In genomic region chr2:11945139-11946126, GRCh38 we compare ENCODE assay signal across 11 cellular contexts.
DNase-seq lines count a peak whose midpoint lies in the region; ATAC-seq, FAIRE-seq and TF ChIP-seq lines count a peak whose summit lies in the region.
"Had no signal": no experiment of that assay in that cellular context is flagged by ENCODE, and none has a peak within 500 bp of the region (broad histone marks: within the 10 kb centered on the region; RNA-seq: fewer than 3 reads in every experiment).

No MANE protein-coding gene starts in this region.

- peaks cover 18% of the 10 kb centered on the region for H3K9me3 Mint-ChIP-seq in activated CD4-positive, alpha-beta T cell treated with anti-CD3 and anti-CD28 coated beads, Interleukin-2, amount 10 ng/mL, durations not matched to agents 7 days and 5 days

- peaks cover 3% of the 10 kb centered on the region for H3K27me3 Mint-ChIP-seq in activated CD4-positive, alpha-beta T cell treated with anti-CD3 and anti-CD28 coated beads, Interleukin-2, amount 10 ng/mL, durations not matched to agents 7 days and 5 days

- H3K9me3 ChIP-seq in A549: no peaks in the 10 kb centered on the region
- no peaks in the 10 kb centered on the region for H3K9me3 ChIP-seq in thyroid gland
- H3K9me3 ChIP-seq: BE2C had no signal

- CTCF ChIA-PET in A549 (lab: Yijun Ruan, JAX): interaction anchor here (0.6 to 1.1 kb wide), 3 partner anchors 11 to 711 kb away, joined by 3 to 6 read pairs (median 3); no protein-coding TSS in a partner anchor
- CTCF ChIA-PET in activated CD4-positive, alpha-beta T cell treated with anti-CD3 and anti-CD28 coated beads, Interleukin-2, amount 10 ng/mL, durations not matched to agents 7 days and 5 days (lab: Charles Lee): no interaction called here

- H3K27ac ChIP-seq in A549 (no peak overlapping the region), thyroid gland (no peak overlapping the region)

- intact Hi-C loops in thyroid gland (cut with DNase I): no loop called here

- peaks cover 15% of the 10 kb centered on the region for H3K4me1 Mint-ChIP-seq in activated CD4-positive, alpha-beta T cell treated with anti-CD3 and anti-CD28 coated beads, Interleukin-2, amount 10 ng/mL, durations not matched to agents 7 days and 5 days

- FAIRE-seq in A549 (lab: Jason Lieb, UNC): peak; percentile 56
- FAIRE-seq: islet of Langerhans had no signal

- 4% methylated on average over 5 of the region's 5 CpGs for WGBS in A549 (ENCODE audit: missing lambda C conversion rate)
- 70 to 85% methylated on average over 5 of the region's 5 CpGs for WGBS in thyroid gland, 2 donors

- no peak overlapping the region for H3K4me2 ChIP-seq in A549

- peak overlapping the region; percentile 52 for H3K4me3 Mint-ChIP-seq in activated CD4-positive, alpha-beta T cell treated with anti-CD3 and anti-CD28 coated beads, Interleukin-2, amount 10 ng/mL, durations not matched to agents 7 days and 5 days

- no peak overlapping the region for H3K4me3 ChIP-seq in A549
- no peak overlapping the region for H3K4me3 ChIP-seq in thyroid gland (replicated peaks in 1 of 3)

- TF ChIP-seq EP300 in A549 (IDR thresholded peaks at IDR 0.05): no peak

- no peak for DNase-seq in A549 (ENCODE audit: low read depth in 1 of 2, low spot score in 1 of 2)
- DNase-seq in activated CD4-positive, alpha-beta T cell treated with anti-CD3 and anti-CD28 coated beads, Interleukin-2, amount 10 ng/mL, durations not matched to agents 7 days and 5 days: no peak
- no peak for DNase-seq in thyroid gland
- DNase-seq in GM19240 (ENCODE audit: insufficient read length, low spot score): no peak
- no peak for DNase-seq in H4 (ENCODE audit: low spot score)
- no peak for DNase-seq in dermis blood vessel endothelial cell
- DNase-seq: BE2C, NCI-H1417 had no signal

- ATAC-seq in A549 (no peak), GM19025 (IDR thresholded peaks at IDR 0.05; ENCODE audit: low read depth, unreplicated experiment) (peak; percentile 74), HG03064 (IDR thresholded peaks at IDR 0.05; ENCODE audit: low read depth, unreplicated experiment) (peak; percentile 91)

- H3K36me3 Mint-ChIP-seq in activated CD4-positive, alpha-beta T cell treated with anti-CD3 and anti-CD28 coated beads, Interleukin-2, amount 10 ng/mL, durations not matched to agents 7 days and 5 days (ENCODE audit: low read depth): peaks cover 2% of the 10 kb centered on the region

- no peaks in the 10 kb centered on the region for H3K27me3 ChIP-seq in thyroid gland
- H3K27me3 ChIP-seq: BE2C had no signal

- no peak for TF ChIP-seq POLR2A in A549 (IDR thresholded peaks at IDR 0.05; ENCODE audit: low read length)
- no peak for TF ChIP-seq POLR2A in thyroid gland (IDR thresholded peaks at IDR 0.05)

- H3K27ac Mint-ChIP-seq in activated CD4-positive, alpha-beta T cell treated with anti-CD3 and anti-CD28 coated beads, Interleukin-2, amount 10 ng/mL, durations not matched to agents 7 days and 5 days: peak overlapping the region; percentile 92

- no peaks in the 10 kb centered on the region for H3K4me1 ChIP-seq in A549
- H3K4me1 ChIP-seq in thyroid gland: no peaks in the 10 kb centered on the region

- no peak for TF ChIP-seq CTCF in A549 (IDR thresholded peaks at IDR 0.05)
- no peak for TF ChIP-seq CTCF in thyroid gland (IDR thresholded peaks at IDR 0.05)

- H3K36me3 ChIP-seq in thyroid gland: no peaks in the 10 kb centered on the region
- H3K36me3 ChIP-seq: BE2C had no signal

- no peak for TF ChIP-seq RAD21 in A549 (conservative IDR thresholded peaks at IDR 0.05 in 1 of 2, IDR thresholded peaks at IDR 0.05 in 1 of 2)

- POLR2A ChIA-PET in A549 (lab: Yijun Ruan, JAX): no interaction called here
- POLR2A ChIA-PET in activated CD4-positive, alpha-beta T cell treated with anti-CD3 and anti-CD28 coated beads, Interleukin-2, amount 10 ng/mL, durations not matched to agents 7 days and 5 days (lab: Charles Lee): no interaction called here

TF ChIP-seq in A549, 52 proteins besides CTCF, POLR2A, EP300 and RAD21:
- TF ChIP-seq, protein P1, sequence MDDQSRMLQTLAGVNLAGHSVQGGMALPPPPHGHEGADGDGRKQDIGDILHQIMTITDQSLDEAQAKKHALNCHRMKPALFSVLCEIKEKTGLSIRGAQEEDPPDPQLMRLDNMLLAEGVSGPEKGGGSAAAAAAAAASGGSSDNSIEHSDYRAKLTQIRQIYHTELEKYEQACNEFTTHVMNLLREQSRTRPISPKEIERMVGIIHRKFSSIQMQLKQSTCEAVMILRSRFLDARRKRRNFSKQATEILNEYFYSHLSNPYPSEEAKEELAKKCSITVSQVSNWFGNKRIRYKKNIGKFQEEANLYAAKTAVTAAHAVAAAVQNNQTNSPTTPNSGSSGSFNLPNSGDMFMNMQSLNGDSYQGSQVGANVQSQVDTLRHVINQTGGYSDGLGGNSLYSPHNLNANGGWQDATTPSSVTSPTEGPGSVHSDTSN (IDR thresholded peaks at IDR 0.05): no peak
- TF ChIP-seq BCL3 (IDR thresholded peaks at IDR 0.05): no peak
- TF ChIP-seq KDM1A (IDR thresholded peaks at IDR 0.05; ENCODE audit: low read depth): no peak
- no peak for TF ChIP-seq CBX8 (IDR thresholded peaks at IDR 0.05)
- no peak for TF ChIP-seq JUNB (IDR thresholded peaks at IDR 0.05)
- no peak for TF ChIP-seq NPAS2 (CRISPR knock-in tag; IDR thresholded peaks at IDR 0.05; ENCODE audit: borderline replicate concordance)
- TF ChIP-seq ZC3H11A (IDR thresholded peaks at IDR 0.05): no peak
- no peak for TF ChIP-seq MAZ (IDR thresholded peaks at IDR 0.05; ENCODE audit: borderline replicate concordance, low read depth, low read length)
- TF ChIP-seq EHMT2 (IDR thresholded peaks at IDR 0.05; ENCODE audit: low read depth): no peak
- no peak for TF ChIP-seq CEBPB (IDR thresholded peaks at IDR 0.05)
- TF ChIP-seq HMGXB4 (CRISPR knock-in tag; IDR thresholded peaks at IDR 0.05; ENCODE audit: borderline replicate concordance): no peak
- TF ChIP-seq, protein P2, sequence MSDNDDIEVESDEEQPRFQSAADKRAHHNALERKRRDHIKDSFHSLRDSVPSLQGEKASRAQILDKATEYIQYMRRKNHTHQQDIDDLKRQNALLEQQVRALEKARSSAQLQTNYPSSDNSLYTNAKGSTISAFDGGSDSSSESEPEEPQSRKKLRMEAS (IDR thresholded peaks at IDR 0.05): no peak
- no peak for TF ChIP-seq NR3C1 (IDR thresholded peaks at IDR 0.05)
- no peak for TF ChIP-seq PHF8 (IDR thresholded peaks at IDR 0.05; ENCODE audit: borderline replicate concordance, low read depth)
- TF ChIP-seq, protein P3, sequence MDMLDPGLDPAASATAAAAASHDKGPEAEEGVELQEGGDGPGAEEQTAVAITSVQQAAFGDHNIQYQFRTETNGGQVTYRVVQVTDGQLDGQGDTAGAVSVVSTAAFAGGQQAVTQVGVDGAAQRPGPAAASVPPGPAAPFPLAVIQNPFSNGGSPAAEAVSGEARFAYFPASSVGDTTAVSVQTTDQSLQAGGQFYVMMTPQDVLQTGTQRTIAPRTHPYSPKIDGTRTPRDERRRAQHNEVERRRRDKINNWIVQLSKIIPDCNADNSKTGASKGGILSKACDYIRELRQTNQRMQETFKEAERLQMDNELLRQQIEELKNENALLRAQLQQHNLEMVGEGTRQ (IDR thresholded peaks at IDR 0.05): no peak
- TF ChIP-seq MYC (IDR thresholded peaks at IDR 0.05; ENCODE audit: borderline replicate concordance, low read length): no peak
TF ChIP-seq in A549: peak in this region for 0.

Comparison
In these comparisons a context has a peak if more than half of its experiments do, and no peak if none do; other contexts are left out.
1. ATAC-seq: peak in GM19025 (single experiment) and HG03064 (single experiment); none in A549 (0 of 2).